ENCODE assay signal across 18 cellular contexts in the genomic region with DNA sequence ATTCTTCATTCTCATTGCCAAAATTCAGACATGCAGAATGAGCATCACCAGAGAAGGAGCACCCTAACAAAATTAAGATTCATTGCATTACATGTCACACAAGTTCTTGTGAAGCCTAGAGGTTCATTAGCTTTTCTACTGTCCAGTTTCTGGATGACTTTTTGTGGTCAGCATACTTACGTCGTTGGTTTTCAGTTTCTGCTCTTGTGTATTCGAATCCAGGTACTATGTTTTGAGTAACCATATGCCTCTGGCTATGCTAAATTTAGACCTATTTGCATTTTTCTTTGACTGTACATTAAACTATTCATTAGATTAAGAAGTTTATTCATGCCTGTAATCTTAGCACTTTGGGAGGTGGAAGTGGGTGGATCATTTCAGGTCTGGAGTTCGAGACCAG.
DNase-seq lines count a peak whose midpoint lies in the region; ATAC-seq and TF ChIP-seq lines count a peak whose summit lies in the region.
"Had no signal": no experiment of that assay in that cellular context is flagged by ENCODE, and none has a peak within 500 bp of the region (broad histone marks: within the 10 kb centered on the region; RNA-seq: fewer than 3 reads in every experiment).

No MANE protein-coding gene starts in this region.

- H3K27me3 ChIP-seq in KMS-11 (ENCODE audit: insufficient read depth, low read depth) (no peaks in the 10 kb centered on the region), endodermal cell (ENCODE audit: control insufficient read depth, insufficient read depth, low read length, poor library complexity, severe bottlenecking) (no peaks in the 10 kb centered on the region)
- H3K27me3 ChIP-seq: right atrium auricular region had no signal

- no peaks in the 10 kb centered on the region for H4K20me1 ChIP-seq in KMS-11 (ENCODE audit: insufficient read depth)

- H3K4me1 Mint-ChIP-seq in endodermal cell = no peaks in the 10 kb centered on the region
- H3K4me1 Mint-ChIP-seq: activated naive CD8-positive, alpha-beta T cell treated with anti-CD3 and anti-CD28 coated beads for 36 hours; B cell had no signal

- H3K79me2 ChIP-seq in KMS-11 (ENCODE audit: insufficient read depth, low read depth) = no peaks in the 10 kb centered on the region

- H3K4me1 ChIP-seq in KMS-11 (ENCODE audit: low read depth, poor library complexity, severe bottlenecking) (peaks cover 10% of the 10 kb centered on the region), endodermal cell (ENCODE audit: control insufficient read depth, insufficient read depth, low read length) (no peaks in the 10 kb centered on the region)
- H3K4me1 ChIP-seq: right atrium auricular region had no signal

- ATAC-seq in GM18858 (IDR thresholded peaks at IDR 0.05; ENCODE audit: unreplicated experiment) (peak; percentile 82), GM21529 (IDR thresholded peaks at IDR 0.05; ENCODE audit: unreplicated experiment) (peak; percentile 86), HG03060 (IDR thresholded peaks at IDR 0.05; ENCODE audit: low read depth, unreplicated experiment) (peak; percentile 89)
- ATAC-seq: activated CD8-positive, alpha-beta memory T cell treated with anti-CD3 and anti-CD28 coated beads, Interleukin-2, amount 10 ng/mL, durations not matched to agents 7 days and 5 days; natural killer cell treated with Interleukin-12 subunit alpha and Interleukin-12 subunit beta and Interleukin-15 and Interleukin-18, amount 100 ng/mL, for 72 hours had no signal

- H3K4me3 Mint-ChIP-seq in endodermal cell = no peak overlapping the region
- H3K4me3 Mint-ChIP-seq: activated CD8-positive, alpha-beta memory T cell treated with anti-CD3 and anti-CD28 coated beads, Interleukin-2, amount 10 ng/mL, durations not matched to agents 7 days and 5 days; activated naive CD8-positive, alpha-beta T cell treated with anti-CD3 and anti-CD28 coated beads for 36 hours; B cell; natural killer cell treated with Interleukin-12 subunit alpha and Interleukin-12 subunit beta and Interleukin-15 and Interleukin-18, amount 100 ng/mL, for 72 hours had no signal

- 96 to 100% methylated on average over 2 to 4 of the region's 4 CpGs for WGBS in endodermal cell (ENCODE audit: insufficient coverage in 1 of 2, insufficient read length in 1 of 2), 2 experiments

- no peaks in the 10 kb centered on the region for H3K9me3 Mint-ChIP-seq in endodermal cell

- no peaks in the 10 kb centered on the region for H3K9me3 ChIP-seq in endodermal cell (ENCODE audit: control insufficient read depth, low read length)
- H3K9me3 ChIP-seq: right atrium auricular region had no signal

- no peak overlapping the region for H3K27ac ChIP-seq in KMS-11
- H3K27ac ChIP-seq in endodermal cell (ENCODE audit: low read depth, low read length) = no peak overlapping the region
- H3K27ac ChIP-seq: right atrium auricular region had no signal

- no peaks in the 10 kb centered on the region for H3K36me3 ChIP-seq in KMS-11 (ENCODE audit: insufficient read depth)
- no peaks in the 10 kb centered on the region for H3K36me3 ChIP-seq in endodermal cell (ENCODE audit: control insufficient read depth, insufficient read depth, low read length)
- H3K36me3 ChIP-seq: right atrium auricular region had no signal

- no peak for TF ChIP-seq CTCF in KMS-11 (conservative IDR thresholded peaks at IDR 0.05; ENCODE audit: low read depth, low read length)
- no peak for TF ChIP-seq CTCF in endodermal cell (conservative IDR thresholded peaks at IDR 0.05)

- H3K4me3 ChIP-seq in KMS-11 (IDR thresholded peaks at IDR 0.05; ENCODE audit: insufficient read depth, low read depth, low read length) = no peak overlapping the region
- H3K4me3 ChIP-seq in endodermal cell (ENCODE audit: low read length) = no peak overlapping the region
- H3K4me3 ChIP-seq: right atrium auricular region had no signal

- DNase-seq in activated CD8-positive, alpha-beta memory T cell treated with anti-CD3 and anti-CD28 coated beads for 24 hours = no peak
- no peak for DNase-seq in endodermal cell
- no peak for DNase-seq in activated effector memory CD4-positive, alpha-beta T cell treated with anti-CD3 and anti-CD28 coated beads, Interleukin-2, amount 50 U/mL, for 16 hours
- DNase-seq in cerebellar nuclear complex (lab: John Stamatoyannopoulos, UW) = no peak
- DNase-seq: activated CD8-positive, alpha-beta memory T cell treated with anti-CD3 and anti-CD28 coated beads, Interleukin-2, amount 10 ng/mL, durations not matched to agents 7 days and 5 days; activated naive CD8-positive, alpha-beta T cell treated with anti-CD3 and anti-CD28 coated beads for 36 hours; DMS79; hippocampal formation; KG1; NCI-H2081; SHP77 treated with DMSO at 0.1 percent for 48 hours had no signal

- peak overlapping the region; percentile 16; the same call in 1 of the 2 replicates for H3K4me2 ChIP-seq in KMS-11

- no peak overlapping the region for H3K27ac Mint-ChIP-seq in endodermal cell
- H3K27ac Mint-ChIP-seq: activated CD8-positive, alpha-beta memory T cell treated with anti-CD3 and anti-CD28 coated beads, Interleukin-2, amount 10 ng/mL, durations not matched to agents 7 days and 5 days; activated naive CD8-positive, alpha-beta T cell treated with anti-CD3 and anti-CD28 coated beads for 36 hours; B cell; natural killer cell treated with Interleukin-12 subunit alpha and Interleukin-12 subunit beta and Interleukin-15 and Interleukin-18, amount 100 ng/mL, for 72 hours had no signal

- no peak overlapping the region for H3K9ac ChIP-seq in KMS-11
- H3K9ac ChIP-seq in endodermal cell (ENCODE audit: extremely low read depth, low read length, poor library complexity, severe bottlenecking) = no peak overlapping the region

- no peaks in the 10 kb centered on the region for H3K27me3 Mint-ChIP-seq in endodermal cell (ENCODE audit: insufficient read depth)
- H3K27me3 Mint-ChIP-seq: activated CD8-positive, alpha-beta memory T cell treated with anti-CD3 and anti-CD28 coated beads, Interleukin-2, amount 10 ng/mL, durations not matched to agents 7 days and 5 days; activated naive CD8-positive, alpha-beta T cell treated with anti-CD3 and anti-CD28 coated beads for 36 hours; B cell; natural killer cell treated with Interleukin-12 subunit alpha and Interleukin-12 subunit beta and Interleukin-15 and Interleukin-18, amount 100 ng/mL, for 72 hours had no signal

- no peaks in the 10 kb centered on the region for H3K36me3 Mint-ChIP-seq in endodermal cell (ENCODE audit: low read depth)
- H3K36me3 Mint-ChIP-seq: activated CD8-positive, alpha-beta memory T cell treated with anti-CD3 and anti-CD28 coated beads, Interleukin-2, amount 10 ng/mL, durations not matched to agents 7 days and 5 days; activated naive CD8-positive, alpha-beta T cell treated with anti-CD3 and anti-CD28 coated beads for 36 hours; natural killer cell treated with Interleukin-12 subunit alpha and Interleukin-12 subunit beta and Interleukin-15 and Interleukin-18, amount 100 ng/mL, for 72 hours had no signal

- no peak overlapping the region for H2AFZ ChIP-seq in KMS-11 (ENCODE audit: low read depth)
